ENCODE assay signal across 1 cellular context in genomic region chr3:11770477-11771381, GRCh38.
TF ChIP-seq lines count a peak whose summit lies in the region.

No MANE protein-coding gene starts in this region.

TF ChIP-seq in K562, 482 proteins besides CTCF, POLR2A, EP300 and RAD21 (continued from another document and continues in another):
- TF ChIP-seq HNRNPK (IDR thresholded peaks at IDR 0.05; ENCODE audit: low read depth, low read length, poor library complexity, severe bottlenecking) (no peak), KAT2B (IDR thresholded peaks at IDR 0.05; ENCODE audit: low read depth, low read length) (no peak), CEBPZ (IDR thresholded peaks at IDR 0.05; ENCODE audit: borderline replicate concordance, low read depth, low read length) (no peak), RERE (CRISPR knock-in tag; IDR thresholded peaks at IDR 0.05; ENCODE audit: borderline replicate concordance) (no peak), FOXP4 (CRISPR knock-in tag; IDR thresholded peaks at IDR 0.05; ENCODE audit: borderline replicate concordance) (no peak), USF1 (CRISPR knock-in tag; IDR thresholded peaks at IDR 0.05) (no peak), ZNF280A (IDR thresholded peaks at IDR 0.05; ENCODE audit: low read depth, partially characterized antibody) (no peak), ZNF431 (CRISPR knock-in tag; IDR thresholded peaks at IDR 0.05) (0 out of 2 replicates have a peak, but pooled peaks have one; percentile 19), ZNF263 (CRISPR knock-in tag; IDR thresholded peaks at IDR 0.05; ENCODE audit: borderline replicate concordance) (no peak), ZNF740 (CRISPR knock-in tag; IDR thresholded peaks at IDR 0.05) (no peak), ZNF740 (tag; IDR thresholded peaks at IDR 0.05) (no peak), REST (CRISPR knock-in tag; IDR thresholded peaks at IDR 0.05; ENCODE audit: low read depth) (no peak), TARDBP (IDR thresholded peaks at IDR 0.05) (no peak), ZEB2 (IDR thresholded peaks at IDR 0.05) (peak; percentile 66; the same call in 1 of the 2 replicates), ARID4B (CRISPR knock-in tag; IDR thresholded peaks at IDR 0.05) (no peak; the same call in 1 of the 2 replicates), CSDE1 (IDR thresholded peaks at IDR 0.05) (no peak), FUS (optimal IDR thresholded peaks at IDR 0.05; ENCODE audit: low read depth, low read length) (no peak), ATF3 (IDR thresholded peaks at IDR 0.05) (peak; percentile 42; the same call in 1 of the 2 replicates), ATF3 (CRISPR knock-in tag; conservative IDR thresholded peaks at IDR 0.05) (no peak), LARP7 (IDR thresholded peaks at IDR 0.05) (no peak), CHD4 (IDR thresholded peaks at IDR 0.05; ENCODE audit: insufficient read depth, insufficient replicate concordance, low read depth, low read length, poor library complexity, severe bottlenecking) (no peak), CREB1 (IDR thresholded peaks at IDR 0.05) (no peak), CREB1 (CRISPR knock-in tag; IDR thresholded peaks at IDR 0.05) (peak; percentile 39; the same call in 1 of the 2 replicates), ZNF354B (CRISPR knock-in tag; IDR thresholded peaks at IDR 0.05) (no peak), PTBP1 (IDR thresholded peaks at IDR 0.05; ENCODE audit: low read depth, low read length) (no peak), ZFP30 (CRISPR knock-in tag; IDR thresholded peaks at IDR 0.05; ENCODE audit: borderline replicate concordance) (no peak), FOXA3 (CRISPR knock-in tag; conservative IDR thresholded peaks at IDR 0.05 in 1 of 2, IDR thresholded peaks at IDR 0.05 in 1 of 2) (no peak), ZNF699 (CRISPR knock-in tag; IDR thresholded peaks at IDR 0.05; ENCODE audit: insufficient replicate concordance) (no peak), PCBP1 (IDR thresholded peaks at IDR 0.05; ENCODE audit: low read depth, low read length, poor library complexity, severe bottlenecking) (no peak), GTF2F1 (IDR thresholded peaks at IDR 0.05; ENCODE audit: low read depth, low read length) (no peak), POU5F1 (IDR thresholded peaks at IDR 0.05; ENCODE audit: borderline replicate concordance, low read depth, low read length, partially characterized antibody) (no peak)
